ENCODE assay signal across 8 cellular contexts in the genomic region with DNA sequence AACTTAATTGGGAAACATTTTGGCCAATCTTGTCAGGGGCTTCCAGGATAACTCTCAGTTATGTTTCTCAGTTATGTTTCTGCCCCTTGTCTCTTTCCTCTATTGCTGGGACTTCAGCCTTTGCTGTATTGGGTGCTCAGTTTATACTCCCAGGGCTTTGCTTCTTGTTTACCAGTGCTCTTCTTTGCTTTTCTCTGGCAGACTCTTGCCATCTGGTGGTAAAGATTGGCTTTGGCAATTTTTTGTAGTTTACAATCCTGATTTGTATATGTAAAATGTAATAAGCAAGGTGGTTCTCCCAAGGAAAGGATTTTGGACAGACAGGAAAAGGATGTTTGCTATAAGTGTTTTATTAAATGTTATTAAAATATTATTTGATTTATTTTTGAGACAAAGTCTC. TPM values are rescaled to one million over a fixed set of nuclear protein-coding genes. Genes with fewer than 3 reads are reported as not detected.
A peak's percentile ranks its signal among the peaks of the same experiment; 100 is the strongest.
DNase-seq lines count a peak whose midpoint lies in the region; ATAC-seq and TF ChIP-seq lines count a peak whose summit lies in the region.

No MANE protein-coding gene starts in this region.

- H3K27ac ChIP-seq in 22Rv1 = no peak overlapping the region

- H3K9me3 Mint-ChIP-seq in activated CD8-positive, alpha-beta T cell treated with anti-CD3 and anti-CD28 coated beads for 36 hours = no peaks in the 10 kb centered on the region
- no peaks in the 10 kb centered on the region for H3K9me3 Mint-ChIP-seq in stimulated activated naive CD8-positive, alpha-beta T cell treated with anti-CD3 and anti-CD28 coated beads, Interleukin-15, amount 100 ng/mL, for 72 hours

- CTCF ChIA-PET in activated CD8-positive, alpha-beta T cell treated with anti-CD3 and anti-CD28 coated beads for 36 hours (lab: Charles Lee) = interaction anchor here (1.2 kb wide), 1 partner anchor 169 kb away, joined by 3 read pairs; no protein-coding TSS in a partner anchor

- H3K36me3 Mint-ChIP-seq in activated CD8-positive, alpha-beta T cell treated with anti-CD3 and anti-CD28 coated beads for 36 hours (ENCODE audit: low read depth) = peaks cover 11% of the 10 kb centered on the region

- no peak overlapping the region for H3K4me3 Mint-ChIP-seq in activated CD8-positive, alpha-beta T cell treated with anti-CD3 and anti-CD28 coated beads for 36 hours
- no peak overlapping the region for H3K4me3 Mint-ChIP-seq in stimulated activated naive CD8-positive, alpha-beta T cell treated with anti-CD3 and anti-CD28 coated beads, Interleukin-15, amount 100 ng/mL, for 72 hours

- H3K27me3 Mint-ChIP-seq in activated CD8-positive, alpha-beta T cell treated with anti-CD3 and anti-CD28 coated beads for 36 hours = no peaks in the 10 kb centered on the region
- H3K27me3 Mint-ChIP-seq in stimulated activated naive CD8-positive, alpha-beta T cell treated with anti-CD3 and anti-CD28 coated beads, Interleukin-15, amount 100 ng/mL, for 72 hours = no peaks in the 10 kb centered on the region

- peaks cover 2% of the 10 kb centered on the region for H3K4me1 Mint-ChIP-seq in activated CD8-positive, alpha-beta T cell treated with anti-CD3 and anti-CD28 coated beads for 36 hours (ENCODE audit: low read depth)
- no peaks in the 10 kb centered on the region for H3K4me1 Mint-ChIP-seq in stimulated activated naive CD8-positive, alpha-beta T cell treated with anti-CD3 and anti-CD28 coated beads, Interleukin-15, amount 100 ng/mL, for 72 hours

- intact Hi-C loops in activated CD8-positive, alpha-beta T cell treated with anti-CD3 and anti-CD28 coated beads for 36 hours (cut with micrococcal nuclease) = no loop called here

- no peak for ATAC-seq in activated CD8-positive, alpha-beta T cell treated with anti-CD3 and anti-CD28 coated beads for 36 hours
- ATAC-seq in HG03354 (IDR thresholded peaks at IDR 0.05; ENCODE audit: poor library complexity, severe bottlenecking, unreplicated experiment) = no peak
- no peak for ATAC-seq in stimulated activated naive CD8-positive, alpha-beta T cell treated with anti-CD3 and anti-CD28 coated beads, Interleukin-15, amount 100 ng/mL, for 72 hours
- ATAC-seq in GM18861 (IDR thresholded peaks at IDR 0.05; ENCODE audit: unreplicated experiment) = no peak

- DNase-seq in GM04503 (ENCODE audit: low read depth) = peak; percentile 8
- DNase-seq in NCI-H1694 treated with DMSO at 0.1 percent for 48 hours (lab: John Stamatoyannopoulos, UW) = peak; percentile 41
- DNase-seq in activated CD8-positive, alpha-beta T cell treated with anti-CD3 and anti-CD28 coated beads for 36 hours = no peak
- DNase-seq in inferior parietal cortex (ENCODE audit: extremely low spot score) = peak; percentile 79
- no peak for DNase-seq in stimulated activated naive CD8-positive, alpha-beta T cell treated with anti-CD3 and anti-CD28 coated beads, Interleukin-15, amount 100 ng/mL, for 72 hours

- POLR2A ChIA-PET in activated CD8-positive, alpha-beta T cell treated with anti-CD3 and anti-CD28 coated beads for 36 hours (lab: Charles Lee) = no interaction called here

- H3K27ac Mint-ChIP-seq in activated CD8-positive, alpha-beta T cell treated with anti-CD3 and anti-CD28 coated beads for 36 hours = no peak overlapping the region
- H3K27ac Mint-ChIP-seq in stimulated activated naive CD8-positive, alpha-beta T cell treated with anti-CD3 and anti-CD28 coated beads, Interleukin-15, amount 100 ng/mL, for 72 hours = no peak overlapping the region

- peak; percentile 78 for TF ChIP-seq CTCF in 22Rv1 (IDR thresholded peaks at IDR 0.05)
- peak; percentile 57 for TF ChIP-seq CTCF in activated CD8-positive, alpha-beta T cell treated with anti-CD3 and anti-CD28 coated beads for 36 hours (IDR thresholded peaks at IDR 0.05)

RNA-seq across cellular contexts. Expression of a gene that starts 37.9 kb away (rescaled TPM):
- total RNA-seq in activated CD8-positive, alpha-beta T cell treated with anti-CD3 and anti-CD28 coated beads for 36 hours = under 1 TPM in 1 of 2 experiments, not detected in 1; 0.65 TPM

RNA-seq across cellular contexts. Expression of a gene that starts 38.2 kb away (rescaled TPM):
- total RNA-seq in activated CD8-positive, alpha-beta T cell treated with anti-CD3 and anti-CD28 coated beads for 36 hours = 10 to 100 TPM; 27.2 to 28.7 TPM

RNA-seq across cellular contexts. Expression of a gene that starts 38.4 kb away (rescaled TPM):
- total RNA-seq in activated CD8-positive, alpha-beta T cell treated with anti-CD3 and anti-CD28 coated beads for 36 hours = 100 to 1,000 TPM in 1 of 2 experiments, 10 to 100 TPM in 1; 98.6 to 102 TPM

Comparison
In these comparisons a context has a peak if more than half of its experiments do, and no peak if none do; other contexts are left out.
1. DNase-seq: peak in GM04503 (single experiment), NCI-H1694 treated with DMSO at 0.1 percent for 48 hours (single experiment) and inferior parietal cortex (single experiment); none in activated CD8-positive, alpha-beta T cell treated with anti-CD3 and anti-CD28 coated beads for 36 hours (single experiment) and stimulated activated naive CD8-positive, alpha-beta T cell treated with anti-CD3 and anti-CD28 coated beads, Interleukin-15, amount 100 ng/mL, for 72 hours (0 of 2).